8 cellular contexts compared by ENCODE assay signal in the genomic region with DNA sequence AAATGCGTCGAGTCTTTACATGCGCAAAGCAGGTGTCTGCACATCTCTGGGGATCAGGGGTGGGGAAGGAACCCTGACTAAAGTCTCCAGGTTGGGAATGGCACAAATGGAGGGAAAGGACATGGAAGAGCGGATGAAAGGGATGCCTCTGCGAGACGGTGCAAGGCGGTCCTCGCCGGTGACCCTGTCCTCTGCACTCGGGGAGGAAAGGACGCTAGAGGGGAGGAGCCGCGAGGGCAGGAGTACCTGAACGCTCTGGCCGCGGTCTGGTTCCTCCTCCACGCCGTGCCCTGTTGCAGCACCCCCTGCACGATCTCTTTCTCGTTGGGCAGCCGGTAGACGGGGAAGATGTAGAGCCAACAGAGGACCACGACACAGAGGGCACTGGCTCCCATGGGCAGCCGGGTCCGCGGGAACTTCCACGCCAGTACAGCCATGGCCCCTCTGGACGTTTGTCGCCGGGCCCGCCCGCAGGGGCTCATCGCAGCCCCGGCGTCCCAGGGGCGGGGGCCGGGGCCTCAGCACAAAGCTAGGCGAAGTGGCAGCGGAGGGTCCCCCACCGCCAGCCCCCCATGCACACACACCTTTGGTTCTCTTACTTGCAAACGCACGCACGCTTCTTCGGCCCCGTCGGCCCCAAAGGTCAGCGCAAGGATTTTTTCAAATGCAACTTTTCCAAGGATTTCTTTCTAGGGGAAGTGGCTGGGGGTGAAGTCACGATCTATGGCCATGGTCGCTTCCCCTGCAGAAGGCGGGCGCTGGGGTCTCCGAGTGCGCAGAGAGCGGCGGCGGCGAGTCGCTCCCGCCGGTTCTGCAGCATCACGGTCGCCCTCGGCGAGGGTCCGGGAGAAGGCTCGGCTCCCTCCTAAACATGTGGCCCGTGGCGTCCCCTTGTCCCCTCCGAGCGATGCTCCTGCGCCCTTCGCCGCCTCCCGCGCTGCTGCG. TPM values are rescaled to one million over a fixed set of nuclear protein-coding genes. Genes with fewer than 3 reads are reported as not detected.
DNase-seq lines count a peak whose midpoint lies in the region; ATAC-seq and TF ChIP-seq lines count a peak whose summit lies in the region.

No MANE protein-coding gene starts in this region.

- H3K27ac ChIP-seq in esophagus muscularis mucosa (replicated peaks in 1 of 4) (peak overlapping the region; percentile 80 to 86 (median 84)), neuronal stem cell (replicated peaks; ENCODE audit: low read length) (no peak overlapping the region)

- 3% methylated on average over 71 of the region's 76 CpGs for WGBS in esophagus muscularis mucosa
- WGBS in neuronal stem cell (ENCODE audit: extremely low coverage in 2 of 2, insufficient read length in 2 of 2, insufficient replicate concordance in 1 of 2), 2 donors: no CpG with 5 or more reads among the region's 76 CpGs

- H3K4ac ChIP-seq in neuronal stem cell (ENCODE audit: low read length): no peak overlapping the region

- H3K18ac ChIP-seq in neuronal stem cell (ENCODE audit: low read length): peak overlapping the region; percentile 90

- POLR2A ChIA-PET in activated CD4-positive, alpha-beta memory T cell treated with anti-CD3 and anti-CD28 coated beads for 36 hours (lab: Charles Lee): interaction anchor here (0.9 to 1.3 kb wide), 4 partner anchors 12 to 212 kb away, joined by 3 to 5 read pairs (median 5); no protein-coding TSS in a partner anchor

- CTCF ChIA-PET in activated CD4-positive, alpha-beta memory T cell treated with anti-CD3 and anti-CD28 coated beads for 36 hours (lab: Charles Lee): interaction anchor here (1.2 to 2.1 kb wide), 4 partner anchors 15 to 636 kb away, joined by 3 to 22 read pairs (median 11); no protein-coding TSS in a partner anchor

- no peaks in the 10 kb centered on the region for H3K27me3 Mint-ChIP-seq in activated CD4-positive, alpha-beta memory T cell treated with anti-CD3 and anti-CD28 coated beads for 36 hours

- TF ChIP-seq CTCF in GM13976 (IDR thresholded peaks at IDR 0.05; ENCODE audit: borderline replicate concordance, control extremely low read depth, extremely low read depth, insufficient read depth, missing control alignments): no peak
- TF ChIP-seq CTCF in esophagus muscularis mucosa (IDR thresholded peaks at IDR 0.05): no peak

- H3K4me1 Mint-ChIP-seq in activated CD4-positive, alpha-beta memory T cell treated with anti-CD3 and anti-CD28 coated beads for 36 hours (ENCODE audit: low read depth): peaks cover 55% of the 10 kb centered on the region

- no peak overlapping the region for H4K91ac ChIP-seq in neuronal stem cell (ENCODE audit: low read depth, low read length, poor library complexity)

- intact Hi-C loops in activated CD4-positive, alpha-beta memory T cell treated with anti-CD3 and anti-CD28 coated beads for 36 hours (cut with micrococcal nuclease): loop anchor here (2.0 to 5.0 kb wide), 4 partner anchors 143 to 637 kb away; a partner anchor contains a TSS
- intact Hi-C loops in esophagus muscularis mucosa (cut with DNase I): loop anchor here (2.0 to 5.0 kb wide), 3 partner anchors 52 to 252 kb away; no protein-coding TSS in a partner anchor

- peak overlapping the region; percentile 47 for H3K23ac ChIP-seq in neuronal stem cell (ENCODE audit: low read depth, low read length, poor library complexity)

- H3K27me3 ChIP-seq in esophagus muscularis mucosa (peaks cover 0 to 14% (median 0%) of the 10 kb centered on the region in 4 donors), neuronal stem cell (ENCODE audit: control insufficient read depth in 3 of 3, insufficient read depth in 3 of 3, low read depth in 1 of 3, low read length in 3 of 3) (peaks cover 0 to 18% (median 2%) of the 10 kb centered on the region in 3 experiments)

- no peak for TF ChIP-seq EP300 in esophagus muscularis mucosa (IDR thresholded peaks at IDR 0.05)

- H4K8ac ChIP-seq in neuronal stem cell (ENCODE audit: low read depth, low read length): no peak overlapping the region

- H3K4me3 ChIP-seq in esophagus muscularis mucosa: peak overlapping the region; percentile 67 to 88 (median 80)
- peak overlapping the region; percentile 88 to 89 for H3K4me3 ChIP-seq in neuronal stem cell (ENCODE audit: low read length in 2 of 2)

- H3K36me3 ChIP-seq in esophagus muscularis mucosa (no peaks in the 10 kb centered on the region), neuronal stem cell (replicated peaks in 1 of 2; ENCODE audit: control insufficient read depth in 2 of 2, insufficient read depth in 2 of 2, low read length in 2 of 2) (peaks cover 0 to 26% of the 10 kb centered on the region in 2 donors)

- no peaks in the 10 kb centered on the region for H3K9me3 Mint-ChIP-seq in activated CD4-positive, alpha-beta memory T cell treated with anti-CD3 and anti-CD28 coated beads for 36 hours

- in situ Hi-C loops in GM13976 (cut with MboI; ENCODE audit: low sequenced_read_pairs, unreplicated experiment): no loop called here

- no peak overlapping the region for H2BK5ac ChIP-seq in neuronal stem cell (ENCODE audit: low read length)

- H2AK5ac ChIP-seq in neuronal stem cell (ENCODE audit: low read depth, low read length): peak overlapping the region; percentile 50

- H2BK15ac ChIP-seq in neuronal stem cell (ENCODE audit: low read length): no peak overlapping the region

- no peak for ATAC-seq in GM21737 (IDR thresholded peaks at IDR 0.05; ENCODE audit: unreplicated experiment)

- peak overlapping the region; percentile 89 for H3K27ac Mint-ChIP-seq in activated CD4-positive, alpha-beta memory T cell treated with anti-CD3 and anti-CD28 coated beads for 36 hours

- no peak overlapping the region for H2BK12ac ChIP-seq in neuronal stem cell (ENCODE audit: low read length)

- H3K9me3 ChIP-seq in esophagus muscularis mucosa (no peaks in the 10 kb centered on the region), neuronal stem cell (replicated peaks in 1 of 2; ENCODE audit: control insufficient read depth in 2 of 2, insufficient read depth in 1 of 2, low read depth in 1 of 2, low read length in 2 of 2) (peaks cover 0 to 3% of the 10 kb centered on the region in 2 donors)

- peak overlapping the region; percentile 82 for H3K9ac ChIP-seq in neuronal stem cell (ENCODE audit: low read depth, low read length, poor library complexity)

- peak overlapping the region; percentile 100 for H3K4me2 ChIP-seq in neuronal stem cell (ENCODE audit: insufficient read depth, low read length, poor library complexity, severe bottlenecking)

- TF ChIP-seq POLR2A in esophagus muscularis mucosa (IDR thresholded peaks at IDR 0.05; ENCODE audit: low read depth): no peak

- no peaks in the 10 kb centered on the region for H3K79me1 ChIP-seq in neuronal stem cell (ENCODE audit: low read depth, low read length)

- DNase-seq in GM13976 (ENCODE audit: low spot score): peak; percentile 32
- peak; percentile 47 for DNase-seq in activated CD4-positive, alpha-beta memory T cell treated with anti-CD3 and anti-CD28 coated beads for 36 hours
- no peak for DNase-seq in esophagus muscularis mucosa (ENCODE audit: extremely low spot score)
- peak; percentile 12 for DNase-seq in neuronal stem cell (ENCODE audit: low spot score)
- DNase-seq in GM19240 (ENCODE audit: insufficient read length, low spot score): no peak
- DNase-seq in stimulated activated naive CD4-positive, alpha-beta T cell (lab: John Stamatoyannopoulos, UW): no peak
- DNase-seq in RPMI8226: no peak

- H2BK120ac ChIP-seq in neuronal stem cell (ENCODE audit: low read depth, low read length): peak overlapping the region; percentile 65

- peak overlapping the region; percentile 90 for H3K4me3 Mint-ChIP-seq in activated CD4-positive, alpha-beta memory T cell treated with anti-CD3 and anti-CD28 coated beads for 36 hours

- H3K36me3 Mint-ChIP-seq in activated CD4-positive, alpha-beta memory T cell treated with anti-CD3 and anti-CD28 coated beads for 36 hours: peaks cover 6% of the 10 kb centered on the region

- peak overlapping the region; percentile 32 for H3K14ac ChIP-seq in neuronal stem cell (ENCODE audit: low read length)

- H2AFZ ChIP-seq in neuronal stem cell (ENCODE audit: low read length): peak overlapping the region; percentile 94

- H3K4me1 ChIP-seq in esophagus muscularis mucosa (peaks cover 7 to 52% (median 47%) of the 10 kb centered on the region in 4 donors), neuronal stem cell (ENCODE audit: control insufficient read depth in 2 of 2, insufficient read depth in 1 of 2, low read depth in 1 of 2, low read length in 2 of 2) (peaks cover 4 to 18% of the 10 kb centered on the region in 2 donors)

RNA-seq across cellular contexts. Expression of a gene that starts 0.5 kb away (rescaled TPM):
- 1 to 10 TPM; 9.5 to 9.6 TPM for total RNA-seq in activated CD4-positive, alpha-beta memory T cell treated with anti-CD3 and anti-CD28 coated beads for 36 hours
- total RNA-seq in esophagus muscularis mucosa: 10 to 100 TPM in 2 of 4 donors, 1 to 10 TPM in 2; 5.1 to 13.6 (median 9.8) TPM
- 8.4 TPM for polyA plus RNA-seq in neuronal stem cell (2013, experiment 1 of 2)
- 9.0 TPM for polyA plus RNA-seq in neuronal stem cell (2013, experiment 2 of 2)

Comparison
In these comparisons a context has a peak if more than half of its experiments do, and no peak if none do; other contexts are left out.
1. DNase-seq: peak in GM13976 (single experiment), activated CD4-positive, alpha-beta memory T cell treated with anti-CD3 and anti-CD28 coated beads for 36 hours (single experiment) and neuronal stem cell (single experiment); none in esophagus muscularis mucosa (single experiment), GM19240 (single experiment), stimulated activated naive CD4-positive, alpha-beta T cell (0 of 6) and RPMI8226 (single experiment).